In the genomic region with DNA sequence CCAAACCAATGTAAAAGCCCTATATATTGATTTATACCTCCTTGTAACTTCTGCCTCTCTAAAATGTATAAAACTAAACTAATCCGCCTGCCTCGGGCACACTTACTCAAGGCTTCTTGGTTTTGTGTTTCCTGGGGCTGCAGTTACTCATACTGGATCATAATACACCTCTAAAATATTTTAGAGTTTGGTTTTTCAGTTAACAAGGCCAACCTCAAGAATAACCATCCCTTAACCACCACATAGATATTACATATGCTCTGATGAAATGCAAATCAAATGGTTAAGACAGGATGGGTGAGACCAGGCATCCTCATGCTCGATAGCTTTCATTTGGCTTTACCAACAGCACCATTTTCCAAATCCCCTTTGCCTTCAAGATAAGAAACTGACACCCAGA, we compare ENCODE assay signal across 10 cellular contexts.
DNase-seq lines count a peak whose midpoint lies in the region; ATAC-seq, FAIRE-seq and TF ChIP-seq lines count a peak whose summit lies in the region.
"Had no signal": no experiment of that assay in that cellular context is flagged by ENCODE, and none has a peak within 500 bp of the region (broad histone marks: within the 10 kb centered on the region; RNA-seq: fewer than 3 reads in every experiment).

No MANE protein-coding gene starts in this region.

- TF ChIP-seq CTCF in GM13977 (IDR thresholded peaks at IDR 0.05; ENCODE audit: extremely low read depth, insufficient read depth, missing control alignments): no peak

- FAIRE-seq in RCC 7860 (lab: Jason Lieb, UNC): no peak

- in situ Hi-C loops in GM13977 (cut with MboI; ENCODE audit: low pct_unique_long_range_greater_than_20kb, low sequenced_read_pairs, unreplicated experiment): no loop called here

- ATAC-seq in GM21825 (IDR thresholded peaks at IDR 0.05; ENCODE audit: unreplicated experiment): peak; percentile 72
- ATAC-seq: mucosa of descending colon had no signal

- DNase-seq in ELR (ENCODE audit: low read depth) (peak; percentile 65), RCC 7860 (ENCODE audit: low spot score) (peak; percentile 60), iris pigment epithelial cell (ENCODE audit: low read depth) (peak; percentile 30), cortex of kidney (lab: John Stamatoyannopoulos, UW) (no peak), GM13977 (ENCODE audit: low spot score) (no peak), NCI-H748 (lab: John Stamatoyannopoulos, UW; ENCODE audit: unreplicated experiment) (no peak), inferior parietal cortex (ENCODE audit: extremely low spot score) (no peak)
- DNase-seq: DMS153, mucosa of descending colon had no signal

Comparison
In these comparisons a context has a peak if more than half of its experiments do, and no peak if none do; other contexts are left out.
1. DNase-seq: peak in ELR (single experiment), RCC 7860 (single experiment) and iris pigment epithelial cell (single experiment); none in cortex of kidney (single experiment), GM13977 (single experiment), NCI-H748 (single experiment) and inferior parietal cortex (single experiment).